9 cellular contexts compared by ENCODE assay signal in genomic region chr2:70596739-70597138, GRCh38. TPM values are rescaled to one million over a fixed set of nuclear protein-coding genes. Genes with fewer than 3 reads are reported as not detected.
DNase-seq lines count a peak whose midpoint lies in the region; ATAC-seq, FAIRE-seq and TF ChIP-seq lines count a peak whose summit lies in the region.
"Had no signal": no experiment of that assay in that cellular context is flagged by ENCODE, and none has a peak within 500 bp of the region (broad histone marks: within the 10 kb centered on the region; RNA-seq: fewer than 3 reads in every experiment).

No MANE protein-coding gene starts in this region.

- no peaks in the 10 kb centered on the region for H3K9me2 ChIP-seq in PC-9 (ENCODE audit: insufficient read depth)

- no peaks in the 10 kb centered on the region for H3K36me3 ChIP-seq in HepG2 (replicated peaks in 1 of 2; ENCODE audit: control insufficient read depth in 1 of 2, insufficient read depth in 2 of 2, low read length in 2 of 2)
- H3K36me3 ChIP-seq in right lobe of liver, result no peaks in the 10 kb centered on the region
- no peaks in the 10 kb centered on the region for H3K36me3 ChIP-seq in PC-9 (ENCODE audit: low read depth)

- peaks cover 10% of the 10 kb centered on the region for H3K4me1 ChIP-seq in HepG2 (ENCODE audit: insufficient read depth, low read length)
- H3K4me1 ChIP-seq in right lobe of liver, result no peaks in the 10 kb centered on the region
- H3K4me1 ChIP-seq in PC-9 (replicated peaks; ENCODE audit: insufficient read depth), result peaks cover 36% of the 10 kb centered on the region

- H3K79me2 ChIP-seq in HepG2 (ENCODE audit: insufficient read depth, low read length) (no peaks in the 10 kb centered on the region), PC-9 (ENCODE audit: low read depth) (no peaks in the 10 kb centered on the region)

- DNase-seq in HepG2 (ENCODE audit: low spot score), result no peak
- DNase-seq in right lobe of liver, result no peak
- DNase-seq in PC-9, result peak; percentile 40 to 65
- DNase-seq in foreskin fibroblast, result peak; percentile 14 to 19
- DNase-seq in stimulated activated naive CD4-positive, alpha-beta T cell treated with Interleukin-2 at 50 U/mL for 16 hours (lab: John Stamatoyannopoulos, UW), result no peak
- DNase-seq in GM10266 (ENCODE audit: extremely low spot score), result no peak
- DNase-seq: activated CD8-positive, alpha-beta memory T cell treated with anti-CD3 and anti-CD28 coated beads, Interleukin-2, amount 50 U/mL, for 48 hours had no signal

- POLR2A ChIA-PET in HepG2 (lab: Yijun Ruan, JAX), result no interaction called here
- POLR2A ChIA-PET in PC-9 (lab: Charles Lee; ENCODE audit: unreplicated experiment), result interaction anchor here (0.8 kb wide), 1 partner anchor 654 kb away, joined by 5 read pairs; no protein-coding TSS in a partner anchor

- TF ChIP-seq EP300 in HepG2 (IDR thresholded peaks at IDR 0.05; ENCODE audit: low read depth in 2 of 2, low read length in 2 of 2), result no peak
- TF ChIP-seq EP300 in HepG2 (CRISPR knock-in tag; IDR thresholded peaks at IDR 0.05; ENCODE audit: borderline replicate concordance), result no peak

- no peak for FAIRE-seq in HepG2 (lab: Jason Lieb, UNC)

- TF ChIP-seq CTCF in HepG2 (CRISPR knock-in tag; IDR thresholded peaks at IDR 0.05) (no peak), right lobe of liver (IDR thresholded peaks at IDR 0.05) (no peak), PC-9 (conservative IDR thresholded peaks at IDR 0.05) (no peak), foreskin fibroblast (IDR thresholded peaks at IDR 0.05; ENCODE audit: low read depth, low read length) (no peak), GM10266 (IDR thresholded peaks at IDR 0.05; ENCODE audit: control insufficient read depth, insufficient read depth, low read depth, missing control alignments) (no peak)

- H3K4me2 ChIP-seq in HepG2 (ENCODE audit: low read depth, low read length), result no peak overlapping the region
- H3K4me2 ChIP-seq in PC-9, result peak overlapping the region; percentile 69

- no peaks in the 10 kb centered on the region for H3K27me3 ChIP-seq in HepG2 (ENCODE audit: control insufficient read depth in 1 of 2, insufficient read depth in 2 of 2, low read length in 2 of 2)
- H3K27me3 ChIP-seq in right lobe of liver, result no peaks in the 10 kb centered on the region
- no peaks in the 10 kb centered on the region for H3K27me3 ChIP-seq in PC-9 (ENCODE audit: insufficient read depth, low read depth)

- BruUV-seq in HepG2 (replicated peaks; lab: Mats Ljungman, UMichigan) (no TSS peak), PC-9 (replicated peaks; lab: Mats Ljungman, UMichigan) (TSS peak; percentile 96)

- TF ChIP-seq POLR2A in HepG2 (IDR thresholded peaks at IDR 0.05; ENCODE audit: insufficient read depth in 1 of 2, low read depth in 2 of 2, low read length in 2 of 2) (no peak), right lobe of liver (IDR thresholded peaks at IDR 0.05) (no peak)

- no peak for TF ChIP-seq RAD21 in HepG2 (CRISPR knock-in tag; IDR thresholded peaks at IDR 0.05)

- intact Hi-C loops in HepG2 (cut with micrococcal nuclease; ENCODE audit: unreplicated experiment) (no loop called here), right lobe of liver (cut with DNase I) (no loop called here), PC-9 (cut with micrococcal nuclease; ENCODE audit: unreplicated experiment) (no loop called here)

- CTCF ChIA-PET in HepG2 (lab: Yijun Ruan, JAX; ENCODE audit: low intra/inter-chr PET ratio, low total read pairs), result no interaction called here
- CTCF ChIA-PET in PC-9 (lab: Charles Lee), result interaction anchor here (0.5 to 0.7 kb wide), 2 partner anchors 21 to 295 kb away, joined by 3 read pairs; partner anchors contain the start of gene FAM136A

- H4K20me1 ChIP-seq in HepG2 (ENCODE audit: insufficient read depth, low read length) (no peaks in the 10 kb centered on the region), PC-9 (ENCODE audit: insufficient read depth) (no peaks in the 10 kb centered on the region)

- ATAC-seq in HepG2, result no peak
- ATAC-seq in right lobe of liver, result no peak
- ATAC-seq in HG02840 (IDR thresholded peaks at IDR 0.05; ENCODE audit: low FRiP score, unreplicated experiment), result no peak
- no peak for ATAC-seq in HG02884 (IDR thresholded peaks at IDR 0.05; ENCODE audit: unreplicated experiment)

- in situ Hi-C loops in HepG2 (cut with HindIII; ENCODE audit: extremely low pct_ligation_motif_present, low pct_unique_long_range_greater_than_20kb), result no loop called here

- peak overlapping the region; percentile 64 for H2AFZ ChIP-seq in HepG2 (ENCODE audit: low read length)
- H2AFZ ChIP-seq in PC-9, result peak overlapping the region; percentile 74

- no peak overlapping the region for H3K4me3 ChIP-seq in HepG2 (replicated peaks in 1 of 3; ENCODE audit: insufficient read depth in 1 of 3, low read depth in 2 of 3, low read length in 3 of 3)
- H3K4me3 ChIP-seq in right lobe of liver, result no peak overlapping the region
- peak overlapping the region; percentile 19; the same call in 1 of the 2 replicates for H3K4me3 ChIP-seq in PC-9
- H3K4me3 ChIP-seq in foreskin fibroblast (ENCODE audit: low read depth in 1 of 2, low read length in 2 of 2), result no peak overlapping the region

- H3F3A ChIP-seq in PC-9 (ENCODE audit: insufficient read depth, low read depth), result peaks cover 34% of the 10 kb centered on the region

- H3K27ac ChIP-seq in HepG2 (ENCODE audit: extremely low read length, insufficient read depth, low read length), result no peak overlapping the region
- no peak overlapping the region for H3K27ac ChIP-seq in right lobe of liver
- peak overlapping the region; percentile 74 for H3K27ac ChIP-seq in PC-9

- 71% methylated on average over 7 of the region's 7 CpGs for WGBS in HepG2 (ENCODE audit: low lambda C conversion rate)
- WGBS in right lobe of liver (ENCODE audit: insufficient coverage, low coverage, low lambda C conversion rate, missing lambda C conversion rate), result 62% methylated on average over 3 of the region's 7 CpGs

- H3K9me3 ChIP-seq in HepG2 (ENCODE audit: low read length) (no peaks in the 10 kb centered on the region; the same call in 1 of the 2 replicates), right lobe of liver (no peaks in the 10 kb centered on the region), PC-9 (ENCODE audit: insufficient read depth, low read depth) (no peaks in the 10 kb centered on the region)

- H3K9ac ChIP-seq in HepG2 (ENCODE audit: insufficient read depth, low read depth, low read length), result no peak overlapping the region

TF ChIP-seq in HepG2, 621 proteins besides CTCF, POLR2A, EP300 and RAD21:
- TF ChIP-seq TP53 (CRISPR knock-in tag; conservative IDR thresholded peaks at IDR 0.05) (peak; percentile 99), MAF1 (CRISPR knock-in tag; IDR thresholded peaks at IDR 0.05; ENCODE audit: borderline replicate concordance) (no peak), NR2C2 (CRISPR knock-in tag; IDR thresholded peaks at IDR 0.05; ENCODE audit: borderline replicate concordance) (no peak), ZNF205 (CRISPR knock-in tag; IDR thresholded peaks at IDR 0.05) (no peak), WIZ (CRISPR knock-in tag; IDR thresholded peaks at IDR 0.05) (no peak), SALL1 (CRISPR knock-in tag; IDR thresholded peaks at IDR 0.05) (0 out of 2 replicates have a peak, but pooled peaks have one; percentile 13), BRD4 (CRISPR knock-in tag; IDR thresholded peaks at IDR 0.05) (0 out of 2 replicates have a peak, but pooled peaks have one; percentile 48), ZSCAN31 (CRISPR knock-in tag; IDR thresholded peaks at IDR 0.05; ENCODE audit: low read depth) (no peak)

RNA-seq across cellular contexts. Expression of gene TGFA, which starts 43.1 kb away (rescaled TPM):
- total RNA-seq in HepG2 (2016; rRNA removed; fragmentation: Illumina TruSeq; extraction: Trizol) (12.5 and 15.3 TPM in 2 replicates), right lobe of liver (1 to 10 TPM; 2.1 to 5.1 (median 4.4) TPM), PC-9 (2021) (27.7 and 36.4 TPM in 2 replicates)
- total RNA-seq in HepG2 (2016; cell fraction: cytosol; rRNA removed; fragmentation: Illumina TruSeq; extraction: Trizol; ENCODE audit: low read depth), result 1.3 and 1.5 TPM in 2 replicates
- total RNA-seq in HepG2 (2016; cell fraction: insoluble cytoplasmic fraction; rRNA removed; fragmentation: Illumina TruSeq; extraction: Trizol), result 11.9 and 15.9 TPM in 2 replicates
- total RNA-seq in HepG2 (2016; cell fraction: membrane; rRNA removed; fragmentation: Illumina TruSeq; extraction: Trizol), result 7.3 and 8.5 TPM in 2 replicates
- 17.0 and 19.4 TPM in 2 replicates for total RNA-seq in HepG2 (2016; cell fraction: nucleus; rRNA removed; fragmentation: Illumina TruSeq; extraction: Trizol)
- polyA plus RNA-seq in HepG2 (2011; rRNA removed), result 6.7 and 7.8 TPM in 2 replicates
- 7.9 and 10.8 TPM in 2 replicates for polyA plus RNA-seq in HepG2 (2011; cell fraction: cytosol; rRNA removed)
- 9.1 and 10.7 TPM in 2 replicates for polyA plus RNA-seq in HepG2 (2011; cell fraction: nucleus; rRNA removed)
- polyA plus RNA-seq in HepG2 (2012), result 12.3 and 20.7 TPM in 2 replicates
- 1.3 and 1.4 TPM in 2 replicates for polyA plus RNA-seq in HepG2 (2016; cell fraction: cytosol; fragmentation: Illumina TruSeq; extraction: Trizol; ENCODE audit: low read depth)
- polyA plus RNA-seq in HepG2 (2016; cell fraction: insoluble cytoplasmic fraction; fragmentation: Illumina TruSeq; extraction: Trizol; ENCODE audit: low read depth), result 9.8 and 11.3 TPM in 2 replicates
- 4.6 and 4.7 TPM in 2 replicates for polyA plus RNA-seq in HepG2 (2016; cell fraction: membrane; fragmentation: Illumina TruSeq; extraction: Trizol; ENCODE audit: low read depth)
- polyA plus RNA-seq in HepG2 (2016; cell fraction: nucleus; fragmentation: Illumina TruSeq; extraction: Trizol; ENCODE audit: insufficient read depth, low read depth), result 19.9 and 20.7 TPM in 2 replicates
- 9.7 and 45.0 TPM in 2 replicates for polyA minus RNA-seq in HepG2 (2011; rRNA and poly(A)+ RNA removed; ENCODE audit: low replicate concordance)
- 14.3 and 16.0 TPM in 2 replicates for polyA minus RNA-seq in HepG2 (2011; cell fraction: cytosol; rRNA and poly(A)+ RNA removed)
- 11.7 and 14.8 TPM in 2 replicates for polyA minus RNA-seq in HepG2 (2011; cell fraction: nucleus; rRNA and poly(A)+ RNA removed)

Comparison
In these comparisons a context has a peak if more than half of its experiments do, and no peak if none do; other contexts are left out.
1. DNase-seq: peak in PC-9 (2 of 2) and foreskin fibroblast (2 of 2); none in HepG2 (single experiment), right lobe of liver (0 of 3), stimulated activated naive CD4-positive, alpha-beta T cell treated with Interleukin-2 at 50 U/mL for 16 hours (single experiment) and GM10266 (single experiment).